In genomic region chr9:107016383-107016782, GRCh38 we compare ENCODE assay signal across 19 cellular contexts.
"Had no signal": no experiment of that assay in that cellular context is flagged by ENCODE, and none has a peak within 500 bp of the region (broad histone marks: within the 10 kb centered on the region; RNA-seq: fewer than 3 reads in every experiment).

No MANE protein-coding gene starts in this region.

- H3K4me3 Mint-ChIP-seq: activated CD4-positive, alpha-beta memory T cell treated with anti-CD3 and anti-CD28 coated beads, Interleukin-2, amount 10 ng/mL, durations not matched to agents 7 days and 5 days; activated T-cell treated with anti-CD3 and anti-CD28 coated beads, Interleukin-2, amount 50 U/mL, for 24 hours; naive thymus-derived CD4-positive, alpha-beta T cell; stimulated activated effector memory CD8-positive, alpha-beta T cell treated with anti-CD3 and anti-CD28 coated beads, Interleukin-12 subunit alpha, Interleukin-12 subunit beta, amount 100 ng/mL, for 72 hours; WTC11 had no signal

- H3K36me3 ChIP-seq: cardiac muscle cell had no signal

- DNase-seq: activated CD4-positive, alpha-beta memory T cell treated with anti-CD3 and anti-CD28 coated beads, Interleukin-2, amount 10 ng/mL, durations not matched to agents 7 days and 5 days; activated CD4-positive, alpha-beta T cell treated with anti-CD3 and anti-CD28 coated beads for 4 hours; activated effector memory CD4-positive, alpha-beta T cell treated with Interleukin-2 at 50 U/mL for 16 hours; activated naive CD4-positive, alpha-beta T cell treated with anti-CD3 and anti-CD28 coated beads, Interleukin-2, amount 50 U/mL, for 16 hours; activated T-cell treated with anti-CD3 and anti-CD28 coated beads, Interleukin-2, amount 50 U/mL, for 24 hours; erythroblast; heart right ventricle; left cardiac atrium; naive thymus-derived CD4-positive, alpha-beta T cell; retina; stimulated activated CD4-positive, alpha-beta T cell treated with anti-CD3 and anti-CD28 coated beads, Interleukin-12 subunit alpha, Interleukin-12 subunit beta, amount 100 ng/mL, for 4 hours; stimulated activated CD4-positive, alpha-beta T cell treated with anti-CD3 and anti-CD28 coated beads, Interleukin-2, amount 100 ng/mL, for 24 hours; trophoblast cell had no signal

- H3K4me1 Mint-ChIP-seq: activated CD4-positive, alpha-beta memory T cell treated with anti-CD3 and anti-CD28 coated beads, Interleukin-2, amount 10 ng/mL, durations not matched to agents 7 days and 5 days; stimulated activated effector memory CD8-positive, alpha-beta T cell treated with anti-CD3 and anti-CD28 coated beads, Interleukin-12 subunit alpha, Interleukin-12 subunit beta, amount 100 ng/mL, for 72 hours had no signal

- H3K27me3 ChIP-seq: cardiac muscle cell, gastroesophageal sphincter, heart right ventricle had no signal

- H3K27me3 Mint-ChIP-seq: activated CD4-positive, alpha-beta memory T cell treated with anti-CD3 and anti-CD28 coated beads, Interleukin-2, amount 10 ng/mL, durations not matched to agents 7 days and 5 days; activated T-cell treated with anti-CD3 and anti-CD28 coated beads, Interleukin-2, amount 50 U/mL, for 24 hours had no signal

- ATAC-seq: gastroesophageal sphincter; heart right ventricle; left cardiac atrium; naive thymus-derived CD4-positive, alpha-beta T cell; stimulated activated effector memory CD8-positive, alpha-beta T cell treated with anti-CD3 and anti-CD28 coated beads, Interleukin-12 subunit alpha, Interleukin-12 subunit beta, amount 100 ng/mL, for 72 hours; WTC11 had no signal

- FAIRE-seq: astrocyte, TTC549 had no signal

- H3K27ac ChIP-seq: cardiac muscle cell, gastroesophageal sphincter, heart right ventricle had no signal

- H3K36me3 Mint-ChIP-seq: stimulated activated effector memory CD8-positive, alpha-beta T cell treated with anti-CD3 and anti-CD28 coated beads, Interleukin-12 subunit alpha, Interleukin-12 subunit beta, amount 100 ng/mL, for 72 hours had no signal

- H3K4me3 ChIP-seq: cardiac muscle cell, gastroesophageal sphincter, heart right ventricle had no signal

- H3K27ac Mint-ChIP-seq: activated CD4-positive, alpha-beta memory T cell treated with anti-CD3 and anti-CD28 coated beads, Interleukin-2, amount 10 ng/mL, durations not matched to agents 7 days and 5 days; activated T-cell treated with anti-CD3 and anti-CD28 coated beads, Interleukin-2, amount 50 U/mL, for 24 hours; naive thymus-derived CD4-positive, alpha-beta T cell; stimulated activated effector memory CD8-positive, alpha-beta T cell treated with anti-CD3 and anti-CD28 coated beads, Interleukin-12 subunit alpha, Interleukin-12 subunit beta, amount 100 ng/mL, for 72 hours; WTC11 had no signal
